ENCODE assay signal across 21 cellular contexts in genomic region chr19:45163751-45164150, GRCh38. TPM values are rescaled to one million over a fixed set of nuclear protein-coding genes. Genes with fewer than 3 reads are reported as not detected.
DNase-seq lines count a peak whose midpoint lies in the region; ATAC-seq and TF ChIP-seq lines count a peak whose summit lies in the region.
"Had no signal": no experiment of that assay in that cellular context is flagged by ENCODE, and none has a peak within 500 bp of the region (broad histone marks: within the 10 kb centered on the region; RNA-seq: fewer than 3 reads in every experiment).

No MANE protein-coding gene starts in this region.

- H3K9me3 Mint-ChIP-seq in Caco-2 (ENCODE audit: unreplicated experiment) = no peaks in the 10 kb centered on the region
- no peaks in the 10 kb centered on the region for H3K9me3 Mint-ChIP-seq in activated naive CD8-positive, alpha-beta T cell treated with anti-CD3 and anti-CD28 coated beads for 36 hours
- H3K9me3 Mint-ChIP-seq: immature natural killer cell, naive B cell had no signal

- no peak overlapping the region for H3K4me3 Mint-ChIP-seq in Caco-2 (ENCODE audit: unreplicated experiment)
- H3K4me3 Mint-ChIP-seq in activated naive CD8-positive, alpha-beta T cell treated with anti-CD3 and anti-CD28 coated beads for 36 hours = no peak overlapping the region
- H3K4me3 Mint-ChIP-seq: immature natural killer cell had no signal

- no peak overlapping the region for H4K5ac ChIP-seq in mesendoderm (ENCODE audit: low read length)

- no peak overlapping the region for H3K9ac ChIP-seq in mesendoderm (ENCODE audit: low read length)
- H3K9ac ChIP-seq: SK-N-SH had no signal

- peak; percentile 28 for DNase-seq in activated CD4-positive, CD25-positive, alpha-beta regulatory T cell treated with anti-CD3 and anti-CD28 coated beads, Interleukin-2, amount 50 U/mL, for 72 hours
- DNase-seq in Caco-2 (no peak), mesendoderm (no peak), NCI-H2029 treated with DMSO at 0.1 percent for 48 hours (lab: John Stamatoyannopoulos, UW) (no peak), epidermal melanocyte (ENCODE audit: insufficient read length, low spot score) (no peak), kidney glomerular epithelial cell (lab: John Stamatoyannopoulos, UW) (no peak)
- DNase-seq in activated naive CD8-positive, alpha-beta T cell treated with anti-CD3 and anti-CD28 coated beads for 36 hours = no peak
- DNase-seq: 8988T, DMS79, esophagus squamous epithelium, lower lobe of right lung, NCI-H1436 treated with DMSO at 0.1 percent for 48 hours, NCI-H226, Peyer's patch, SK-N-SH, tibial artery had no signal

- no peak overlapping the region for H3K23ac ChIP-seq in mesendoderm (ENCODE audit: low read length)

- H2AK5ac ChIP-seq in mesendoderm (ENCODE audit: low read length) = no peak overlapping the region

- no peaks in the 10 kb centered on the region for H3K79me1 ChIP-seq in mesendoderm (ENCODE audit: low read length)

- H3K79me2 ChIP-seq in mesendoderm (ENCODE audit: control insufficient read depth, insufficient read depth, low read length) = no peaks in the 10 kb centered on the region

- no peak overlapping the region for H3K4ac ChIP-seq in mesendoderm (ENCODE audit: low read depth, low read length)

- H3K4me3 ChIP-seq in Caco-2 (ENCODE audit: low read depth, low read length) (no peak overlapping the region), mesendoderm (ENCODE audit: low read length) (no peak overlapping the region)
- H3K4me3 ChIP-seq: esophagus squamous epithelium, lower lobe of right lung, smooth muscle cell, tibial artery had no signal

- H3K18ac ChIP-seq in mesendoderm (ENCODE audit: low read length) = no peak overlapping the region

- H3K27ac Mint-ChIP-seq in Caco-2 (ENCODE audit: unreplicated experiment) = peak overlapping the region; percentile 31
- H3K27ac Mint-ChIP-seq in activated naive CD8-positive, alpha-beta T cell treated with anti-CD3 and anti-CD28 coated beads for 36 hours = peak overlapping the region; percentile 66
- H3K27ac Mint-ChIP-seq: progenitor cell of endocrine pancreas had no signal

- H3K36me3 Mint-ChIP-seq in Caco-2 (ENCODE audit: insufficient read depth, unreplicated experiment) = peaks cover 32% of the 10 kb centered on the region
- no peaks in the 10 kb centered on the region for H3K36me3 Mint-ChIP-seq in activated naive CD8-positive, alpha-beta T cell treated with anti-CD3 and anti-CD28 coated beads for 36 hours
- H3K36me3 Mint-ChIP-seq: immature natural killer cell, naive B cell had no signal

- H2BK5ac ChIP-seq in mesendoderm (ENCODE audit: low read length) = no peak overlapping the region

- H2BK120ac ChIP-seq in mesendoderm (ENCODE audit: low read depth, low read length) = no peak overlapping the region

- H3K27ac ChIP-seq in mesendoderm (ENCODE audit: low read depth, low read length) = no peak overlapping the region
- H3K27ac ChIP-seq: lower lobe of right lung, tibial artery had no signal

- H3K27me3 ChIP-seq in Caco-2 (replicated peaks; ENCODE audit: control insufficient read depth, insufficient read depth, low read length) (no peaks in the 10 kb centered on the region), mesendoderm (ENCODE audit: insufficient read depth, low read length, poor library complexity) (no peaks in the 10 kb centered on the region)
- H3K27me3 ChIP-seq: Peyer's patch had no signal

- no peak overlapping the region for H4K8ac ChIP-seq in mesendoderm (ENCODE audit: low read depth, low read length)

- no TSS peak for BruUV-seq in Caco-2 (replicated peaks; lab: Mats Ljungman, UMichigan)

- POLR2A ChIA-PET in Caco-2 (lab: Charles Lee) = no interaction called here

- ATAC-seq in activated CD4-positive, CD25-positive, alpha-beta regulatory T cell treated with anti-CD3 and anti-CD28 coated beads, Interleukin-2, amount 50 U/mL, for 24 hours = no peak

- CTCF ChIA-PET in Caco-2 (lab: Charles Lee) = interaction anchor here (0.8 to 1.1 kb wide), 2 partner anchors 9 to 10 kb away, joined by 3 to 7 read pairs; no protein-coding TSS in a partner anchor

- H3K56ac ChIP-seq in mesendoderm (ENCODE audit: low read length) = peak overlapping the region; percentile 29

- no peaks in the 10 kb centered on the region for H3K27me3 Mint-ChIP-seq in Caco-2 (ENCODE audit: insufficient read depth, unreplicated experiment)
- H3K27me3 Mint-ChIP-seq in activated naive CD8-positive, alpha-beta T cell treated with anti-CD3 and anti-CD28 coated beads for 36 hours = no peaks in the 10 kb centered on the region

- H3K4me1 Mint-ChIP-seq in Caco-2 (ENCODE audit: low read depth, unreplicated experiment) = peaks cover 23% of the 10 kb centered on the region
- H3K4me1 Mint-ChIP-seq in activated naive CD8-positive, alpha-beta T cell treated with anti-CD3 and anti-CD28 coated beads for 36 hours = peaks cover 14% of the 10 kb centered on the region

- peaks cover 19% of the 10 kb centered on the region for H3K4me1 ChIP-seq in Caco-2
- no peaks in the 10 kb centered on the region for H3K4me1 ChIP-seq in mesendoderm (ENCODE audit: control insufficient read depth, low read depth, low read length)

- TF ChIP-seq CTCF in Caco-2 (IDR thresholded peaks at IDR 0.05; ENCODE audit: insufficient read depth in 1 of 2, low read depth in 1 of 2, low read length in 1 of 2, severe bottlenecking in 1 of 2, unreplicated experiment in 1 of 2) = no peak

- no peak overlapping the region for H2BK15ac ChIP-seq in mesendoderm (replicated peaks; ENCODE audit: low read depth)

- intact Hi-C loops in Caco-2 (cut with micrococcal nuclease; ENCODE audit: unreplicated experiment) = loop anchor here (5.0 kb wide), 1 partner anchor 84 kb away; the partner anchor contains the start of gene EXOC3L2

- H3K9me3 ChIP-seq in Caco-2 = no peaks in the 10 kb centered on the region
- H3K9me3 ChIP-seq: esophagus squamous epithelium, lower lobe of right lung, Peyer's patch, SK-N-SH, tibial artery had no signal

- no CpG with 5 or more reads among the region's 11 CpGs for WGBS in mesendoderm (ENCODE audit: extremely low coverage, insufficient coverage, low lambda C conversion rate)

- H3K4me2 ChIP-seq in mesendoderm (ENCODE audit: low read length) = no peak overlapping the region
- H3K4me2 ChIP-seq: SK-N-SH had no signal

- peaks cover 1% of the 10 kb centered on the region; the same call in 1 of the 2 replicates for H3K36me3 ChIP-seq in Caco-2 (ENCODE audit: control insufficient read depth, insufficient read depth, low read length)
- H3K36me3 ChIP-seq in mesendoderm (ENCODE audit: control insufficient read depth, insufficient read depth, low read length) = no peaks in the 10 kb centered on the region
- H3K36me3 ChIP-seq: esophagus squamous epithelium, lower lobe of right lung, Peyer's patch, tibial artery had no signal

RNA-seq across cellular contexts. Expression of gene NKPD1, which starts 3.0 kb away (rescaled TPM):
- total RNA-seq in Caco-2 (2022) = 2.4 and 2.9 TPM in 2 replicates
- total RNA-seq in activated naive CD8-positive, alpha-beta T cell treated with anti-CD3 and anti-CD28 coated beads for 36 hours = under 1 TPM in 1 of 2 experiments, not detected in 1; 0.24 TPM
- 0.01 TPM for polyA plus RNA-seq in mesendoderm (2013, experiment 1 of 2)
- polyA plus RNA-seq in mesendoderm (2013, experiment 2 of 2) = 0.03 TPM
- total RNA-seq: lower lobe of right lung had no signal

RNA-seq across cellular contexts. Expression of gene TRAPPC6A, which starts 14.3 kb away (rescaled TPM):
- 50.5 and 53.2 TPM in 2 replicates for total RNA-seq in Caco-2 (2022)
- total RNA-seq in activated naive CD8-positive, alpha-beta T cell treated with anti-CD3 and anti-CD28 coated beads for 36 hours = 10 to 100 TPM; 19.8 to 22.9 TPM
- 17.1 TPM for polyA plus RNA-seq in mesendoderm (2013, experiment 1 of 2)
- 16.6 TPM for polyA plus RNA-seq in mesendoderm (2013, experiment 2 of 2)

RNA-seq across cellular contexts. Expression of gene BLOC1S3, which starts 14.8 kb away (rescaled TPM):
- 20.1 and 20.4 TPM in 2 replicates for total RNA-seq in Caco-2 (2022)
- 10 to 100 TPM; 10.5 to 13.3 TPM for total RNA-seq in activated naive CD8-positive, alpha-beta T cell treated with anti-CD3 and anti-CD28 coated beads for 36 hours
- 2.1 TPM for polyA plus RNA-seq in mesendoderm (2013, experiment 1 of 2)
- polyA plus RNA-seq in mesendoderm (2013, experiment 2 of 2) = 2.2 TPM
